Comparison of ENCODE assay signal across 8 cellular contexts in the genomic region with DNA sequence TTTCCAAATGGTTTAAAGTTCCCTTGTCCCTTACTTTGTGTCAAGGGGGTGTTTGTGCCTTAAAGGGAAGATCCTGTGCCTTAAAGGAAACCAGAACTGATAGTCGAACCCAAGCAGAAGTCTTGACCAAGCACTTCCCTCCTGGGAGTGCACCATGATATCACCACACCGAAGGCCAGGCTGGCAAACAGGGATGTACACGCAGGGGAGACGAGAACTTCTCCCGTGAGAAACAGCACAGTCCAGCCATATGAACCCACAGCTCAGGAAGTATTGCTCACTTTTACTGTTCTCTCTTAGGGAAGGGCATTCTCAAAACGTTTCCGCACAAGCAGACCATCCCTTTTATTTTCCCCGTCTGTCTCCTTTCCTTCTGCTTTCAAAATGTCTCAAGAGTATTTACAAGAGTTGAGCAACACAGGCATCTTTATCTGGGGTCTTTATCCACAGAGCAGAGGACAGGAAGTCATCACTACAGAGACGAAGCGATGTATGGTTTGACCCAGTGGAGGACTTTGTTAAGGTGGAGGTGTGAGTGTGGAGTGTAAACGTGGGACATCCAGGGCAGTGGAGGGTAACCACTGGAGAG. TPM values are rescaled to one million over a fixed set of nuclear protein-coding genes. Genes with fewer than 3 reads are reported as not detected.
DNase-seq lines count a peak whose midpoint lies in the region; ATAC-seq, FAIRE-seq and TF ChIP-seq lines count a peak whose summit lies in the region.

No MANE protein-coding gene starts in this region.

- POLR2A ChIA-PET in endothelial cell of umbilical vein (lab: Charles Lee): interaction anchor here (1.1 kb wide), 1 partner anchor 34 kb away, joined by 15 read pairs; no protein-coding TSS in a partner anchor

- no peak overlapping the region for H3K23ac ChIP-seq in trophoblast cell (ENCODE audit: low read length)

- H3K36me3 ChIP-seq in endothelial cell of umbilical vein (ENCODE audit: control insufficient read depth in 2 of 2, extremely low read depth in 1 of 2, insufficient read depth in 2 of 2, low read length in 2 of 2) (no peaks in the 10 kb centered on the region), trophoblast cell (ENCODE audit: control insufficient read depth in 1 of 2, insufficient read depth in 2 of 2, low read length in 2 of 2) (no peaks in the 10 kb centered on the region)

- peak overlapping the region; percentile 70 for H2BK120ac ChIP-seq in trophoblast cell (ENCODE audit: insufficient read depth, low read length, poor library complexity)

- no peak for TF ChIP-seq CTCF in endothelial cell of umbilical vein (IDR thresholded peaks at IDR 0.05; ENCODE audit: extremely low read depth in 1 of 2, insufficient read depth in 1 of 2, low read depth in 1 of 2, low read length in 2 of 2)

- H3K27ac ChIP-seq in endothelial cell of umbilical vein (ENCODE audit: insufficient read depth, low read depth, low read length) (peak overlapping the region; percentile 96), trophoblast cell (ENCODE audit: low read depth, low read length) (no peak overlapping the region)

- no peaks in the 10 kb centered on the region for H3K79me2 ChIP-seq in endothelial cell of umbilical vein (ENCODE audit: control insufficient read depth, insufficient read depth, low read length)
- H3K79me2 ChIP-seq in trophoblast cell (ENCODE audit: control insufficient read depth, insufficient read depth, low read length, poor library complexity): no peaks in the 10 kb centered on the region

- ATAC-seq in GM18505 (IDR thresholded peaks at IDR 0.05; ENCODE audit: unreplicated experiment) (no peak), GM21423 (IDR thresholded peaks at IDR 0.05; ENCODE audit: unreplicated experiment) (no peak)

- H2BK5ac ChIP-seq in trophoblast cell (ENCODE audit: low read depth, low read length, poor library complexity): no peak overlapping the region

- H3K4me1 ChIP-seq in endothelial cell of umbilical vein (ENCODE audit: control insufficient read depth, extremely low read depth, insufficient read depth, low read length) (peaks cover 71% of the 10 kb centered on the region), trophoblast cell (ENCODE audit: control insufficient read depth in 1 of 2, insufficient read depth in 2 of 2, low read length in 2 of 2) (peaks cover 14 to 17% of the 10 kb centered on the region in 2 experiments)

- TF ChIP-seq POLR2A in GM18505 (IDR thresholded peaks at IDR 0.05; ENCODE audit: borderline replicate concordance, extremely low read depth, insufficient read depth, insufficient read length) (peak; percentile 31), endothelial cell of umbilical vein (IDR thresholded peaks at IDR 0.05; ENCODE audit: low read depth, low read length) (peak; percentile 37)

- H2AFZ ChIP-seq in endothelial cell of umbilical vein (ENCODE audit: low read depth, low read length): no peak overlapping the region
- no peak overlapping the region for H2AFZ ChIP-seq in trophoblast cell (ENCODE audit: insufficient read depth, low read length, poor library complexity)

- H4K91ac ChIP-seq in trophoblast cell (ENCODE audit: low read depth, low read length): peak overlapping the region; percentile 64

- peak; percentile 93 for FAIRE-seq in endothelial cell of umbilical vein (lab: Jason Lieb, UNC)
- FAIRE-seq in HTR-8/SVneo (lab: Jason Lieb, UNC): no peak

- dilution Hi-C loops in endothelial cell of umbilical vein (cut with MboI; ENCODE audit: extremely low pct_ligation_motif_present, low sequenced_read_pairs): no loop called here

- H2BK12ac ChIP-seq in trophoblast cell (ENCODE audit: low read length): peak overlapping the region; percentile 11

- H3K4ac ChIP-seq in trophoblast cell (ENCODE audit: low read depth, low read length): no peak overlapping the region

- H3K18ac ChIP-seq in trophoblast cell (ENCODE audit: low read length): no peak overlapping the region

- intact Hi-C loops in endothelial cell of umbilical vein (cut with micrococcal nuclease): loop anchor here (1.0 to 10.0 kb wide), 7 partner anchors 8 to 1240 kb away; no protein-coding TSS in a partner anchor

- H3K4me3 ChIP-seq in endothelial cell of umbilical vein (replicated peaks in 1 of 3; ENCODE audit: insufficient read depth in 1 of 3, low read depth in 1 of 3, low read length in 3 of 3): peak overlapping the region in 1 of 3 experiments; percentile 57
- H3K4me3 ChIP-seq in trophoblast cell (ENCODE audit: low read depth, low read length): no peak overlapping the region

- H3K4me2 ChIP-seq in endothelial cell of umbilical vein (ENCODE audit: insufficient read depth, low read length) (peak overlapping the region; percentile 88), trophoblast cell (ENCODE audit: low read length) (no peak overlapping the region)

- no peak overlapping the region for H4K12ac ChIP-seq in trophoblast cell (ENCODE audit: low read depth, low read length)

- H3K27me3 ChIP-seq in endothelial cell of umbilical vein (ENCODE audit: control insufficient read depth in 2 of 2, insufficient read depth in 2 of 2, low read length in 2 of 2) (no peaks in the 10 kb centered on the region), trophoblast cell (ENCODE audit: insufficient read depth, low read length) (no peaks in the 10 kb centered on the region)

- H3K79me1 ChIP-seq in trophoblast cell (ENCODE audit: low read length): peaks cover 6% of the 10 kb centered on the region

- CTCF ChIA-PET in endothelial cell of umbilical vein (lab: Charles Lee): interaction anchor here (0.7 to 4.1 kb wide), 10 partner anchors 9 to 116 kb away, joined by 3 to 36 read pairs (median 6); a partner anchor contains a TSS

- BruUV-seq in endothelial cell of umbilical vein (replicated peaks; lab: Mats Ljungman, UMichigan): TSS peak; percentile 68

- H3K9me3 ChIP-seq in endothelial cell of umbilical vein (replicated peaks; ENCODE audit: control insufficient read depth, insufficient read depth, low read length) (no peaks in the 10 kb centered on the region), trophoblast cell (ENCODE audit: insufficient read depth, low read depth, low read length) (no peaks in the 10 kb centered on the region)

- H4K20me1 ChIP-seq in endothelial cell of umbilical vein (replicated peaks; ENCODE audit: control insufficient read depth, extremely low read depth, insufficient read depth, low read length): no peaks in the 10 kb centered on the region

- no CpG with 5 or more reads among the region's 11 CpGs for WGBS in trophoblast cell (ENCODE audit: extremely low coverage, insufficient coverage, insufficient read length)

- peak overlapping the region; percentile 98 for H3K9ac ChIP-seq in endothelial cell of umbilical vein (replicated peaks; ENCODE audit: extremely low read depth, insufficient read depth, low read length)
- H3K9ac ChIP-seq in trophoblast cell (ENCODE audit: low read length): no peak overlapping the region

- peak overlapping the region; percentile 33 for H4K8ac ChIP-seq in trophoblast cell (ENCODE audit: low read depth, low read length)

- H2AK5ac ChIP-seq in trophoblast cell (ENCODE audit: low read length): no peak overlapping the region

- peak; percentile 37 for DNase-seq in SIG-M5 (lab: John Stamatoyannopoulos, UW)
- DNase-seq in endothelial cell of umbilical vein (ENCODE audit: low read depth, low spot score): peak; percentile 94
- peak in 1 of 2 donors; percentile 49 for DNase-seq in trophoblast cell
- no peak for DNase-seq in NCI-H1694 (lab: John Stamatoyannopoulos, UW)
- no peak for DNase-seq in COLO668 (lab: John Stamatoyannopoulos, UW; ENCODE audit: unreplicated experiment)
- no peak for DNase-seq in HTR-8/SVneo (ENCODE audit: insufficient read length, low spot score)

- no peaks in the 10 kb centered on the region for H3K9me1 ChIP-seq in endothelial cell of umbilical vein (replicated peaks; ENCODE audit: control insufficient read depth, extremely low read depth, insufficient read depth, low read length)

- peak overlapping the region; percentile 62 for H3K14ac ChIP-seq in trophoblast cell (ENCODE audit: low read length)

TF ChIP-seq in endothelial cell of umbilical vein, 7 proteins besides CTCF, POLR2A, EP300 and RAD21:
- TF ChIP-seq FOS (IDR thresholded peaks at IDR 0.05; ENCODE audit: borderline replicate concordance, insufficient read depth, low read length) (peak; percentile 44), GATA2 (IDR thresholded peaks at IDR 0.05; ENCODE audit: insufficient read depth, insufficient read length, low read depth, low read length) (peak; percentile 30), POLR2AphosphoS5 (IDR thresholded peaks at IDR 0.05; ENCODE audit: insufficient read depth, low read depth, low read length) (peak; percentile 56), EZH2 (IDR thresholded peaks at IDR 0.05; ENCODE audit: borderline replicate concordance, low read depth, low read length, severe bottlenecking) (no peak), JUN (IDR thresholded peaks at IDR 0.05; ENCODE audit: borderline replicate concordance, insufficient read depth, insufficient read length, low read depth) (no peak), MYC (IDR thresholded peaks at IDR 0.05; ENCODE audit: low read depth, low read length) (no peak)
- TF ChIP-seq, protein P1, sequence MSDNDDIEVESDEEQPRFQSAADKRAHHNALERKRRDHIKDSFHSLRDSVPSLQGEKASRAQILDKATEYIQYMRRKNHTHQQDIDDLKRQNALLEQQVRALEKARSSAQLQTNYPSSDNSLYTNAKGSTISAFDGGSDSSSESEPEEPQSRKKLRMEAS (IDR thresholded peaks at IDR 0.05; ENCODE audit: insufficient read depth, insufficient read length): no peak
TF ChIP-seq in endothelial cell of umbilical vein: peak in this region for 3.

RNA-seq across cellular contexts. Expression of a gene that starts 12.8 kb away (rescaled TPM):
- 23.3 and 24.0 TPM in 2 replicates for total RNA-seq in endothelial cell of umbilical vein
- polyA plus RNA-seq in endothelial cell of umbilical vein: 5.9 and 6.7 TPM in 2 replicates
- polyA plus RNA-seq in endothelial cell of umbilical vein (2011; cell fraction: cytosol; rRNA removed): 10.6 and 11.9 TPM in 2 replicates
- polyA plus RNA-seq in endothelial cell of umbilical vein (2011; cell fraction: nucleus; rRNA removed): 5.7 and 9.4 TPM in 2 replicates
- polyA plus RNA-seq in endothelial cell of umbilical vein (2012): 11.5 and 15.7 TPM in 2 replicates
- polyA minus RNA-seq in endothelial cell of umbilical vein: 5.7 and 6.0 TPM in 2 replicates
- polyA minus RNA-seq in endothelial cell of umbilical vein (2011; cell fraction: cytosol; rRNA and poly(A)+ RNA removed): 31.9 TPM
- polyA minus RNA-seq in endothelial cell of umbilical vein (2011; cell fraction: nucleus; rRNA and poly(A)+ RNA removed): 3.5 and 5.7 TPM in 2 replicates
- 17.0 and 17.4 TPM in 2 replicates for polyA plus RNA-seq in trophoblast cell (2013)

RNA-seq across cellular contexts. Expression of a gene that starts 48.6 kb away (rescaled TPM):
- 37.0 and 58.0 TPM in 2 replicates for total RNA-seq in endothelial cell of umbilical vein
- 47.3 and 51.6 TPM in 2 replicates for polyA plus RNA-seq in endothelial cell of umbilical vein
- polyA plus RNA-seq in endothelial cell of umbilical vein (2011; cell fraction: cytosol; rRNA removed): 37.5 and 38.5 TPM in 2 replicates
- polyA plus RNA-seq in endothelial cell of umbilical vein (2011; cell fraction: nucleus; rRNA removed): 32.0 and 44.9 TPM in 2 replicates
- polyA plus RNA-seq in endothelial cell of umbilical vein (2012): 23.4 and 26.9 TPM in 2 replicates
- polyA minus RNA-seq in endothelial cell of umbilical vein: 94.7 and 96.7 TPM in 2 replicates
- polyA minus RNA-seq in endothelial cell of umbilical vein (2011; cell fraction: cytosol; rRNA and poly(A)+ RNA removed): not detected
- polyA minus RNA-seq in endothelial cell of umbilical vein (2011; cell fraction: nucleus; rRNA and poly(A)+ RNA removed): 25.6 and 46.0 TPM in 2 replicates
- polyA plus RNA-seq in trophoblast cell (2013): 414 and 460 TPM in 2 replicates

Comparison
In these comparisons a context has a peak if more than half of its experiments do, and no peak if none do; other contexts are left out.
1. DNase-seq: peak in SIG-M5 (single experiment) and endothelial cell of umbilical vein (single experiment); none in NCI-H1694 (single experiment), COLO668 (single experiment) and HTR-8/SVneo (single experiment).